Comparison of ENCODE assay signal across 8 cellular contexts in the genomic region with DNA sequence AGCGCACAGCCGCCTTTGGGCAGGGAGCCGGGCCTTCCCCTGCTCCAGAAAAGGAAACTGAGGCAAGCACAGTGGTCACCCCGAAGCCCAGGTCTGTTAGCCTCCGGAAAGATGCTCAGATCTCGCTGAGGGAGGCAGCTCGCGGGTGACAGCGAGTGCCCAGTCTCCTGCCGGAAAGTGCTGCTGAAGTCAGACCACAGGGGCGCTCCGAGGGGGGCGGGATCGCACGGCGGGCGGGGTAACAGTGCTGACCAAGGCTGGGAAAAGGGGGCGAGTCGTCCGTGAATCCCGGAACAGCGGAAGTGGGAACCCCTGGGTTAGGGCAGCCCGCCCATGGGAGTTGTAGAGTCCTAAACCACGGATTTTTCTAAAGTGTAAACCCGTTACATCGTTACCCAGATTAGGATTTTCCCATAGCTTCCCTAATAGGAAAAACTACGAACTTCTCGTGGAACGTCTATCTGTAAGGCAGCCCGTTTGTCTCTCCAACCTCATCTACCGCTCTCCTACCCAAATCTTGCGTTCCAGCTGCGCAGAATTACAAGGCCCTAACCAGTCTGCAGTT. TPM values are rescaled to one million over a fixed set of nuclear protein-coding genes. Genes with fewer than 3 reads are reported as not detected.
DNase-seq lines count a peak whose midpoint lies in the region; ATAC-seq, FAIRE-seq and TF ChIP-seq lines count a peak whose summit lies in the region.

No MANE protein-coding gene starts in this region.

- no peaks in the 10 kb centered on the region for H3K27me3 ChIP-seq in AG04450 (ENCODE audit: control insufficient read depth, insufficient read depth, low read length)
- no peaks in the 10 kb centered on the region for H3K27me3 ChIP-seq in OCI-LY1 (ENCODE audit: insufficient read depth, low read length)
- H3K27me3 ChIP-seq in pancreas = no peaks in the 10 kb centered on the region

- peaks cover 2% of the 10 kb centered on the region for H3K9me3 Mint-ChIP-seq in activated naive CD8-positive, alpha-beta T cell treated with anti-CD3 and anti-CD28 coated beads for 36 hours

- peak overlapping the region; percentile 84 for H3K27ac ChIP-seq in AG04450 (ENCODE audit: low read depth, low read length)
- no peak overlapping the region for H3K27ac ChIP-seq in OCI-LY1 (ENCODE audit: low read depth, low read length, poor library complexity, severe bottlenecking)
- peak overlapping the region; percentile 73 to 92 (median 84) for H3K27ac ChIP-seq in pancreas

- peak overlapping the region; percentile 91 for H3K4me3 ChIP-seq in AG04450 (ENCODE audit: low read depth, low read length)
- peak overlapping the region; percentile 96 for H3K4me3 ChIP-seq in OCI-LY1 (ENCODE audit: low read depth, low read length, poor library complexity, severe bottlenecking)
- H3K4me3 ChIP-seq in pancreas = peak overlapping the region; percentile 96 to 99 (median 96)

- peak overlapping the region; percentile 94 for H3K4me2 ChIP-seq in OCI-LY1 (ENCODE audit: low read length)

- no peaks in the 10 kb centered on the region for H3F3A ChIP-seq in OCI-LY1 (ENCODE audit: insufficient read depth, low read length)

- H3K4me3 Mint-ChIP-seq in activated naive CD8-positive, alpha-beta T cell treated with anti-CD3 and anti-CD28 coated beads for 36 hours = peak overlapping the region; percentile 76

- H3K27ac Mint-ChIP-seq in activated naive CD8-positive, alpha-beta T cell treated with anti-CD3 and anti-CD28 coated beads for 36 hours = peak overlapping the region; percentile 59

- peak overlapping the region; percentile 78 for H3K9ac ChIP-seq in OCI-LY1 (ENCODE audit: low read length)

- peaks cover 20% of the 10 kb centered on the region for H3K36me3 Mint-ChIP-seq in activated naive CD8-positive, alpha-beta T cell treated with anti-CD3 and anti-CD28 coated beads for 36 hours

- no peak for FAIRE-seq in pancreas (lab: Jason Lieb, UNC)

- no peaks in the 10 kb centered on the region for H3K79me2 ChIP-seq in OCI-LY1 (ENCODE audit: insufficient read depth, low read length)

- POLR2A ChIA-PET in AG04450 (lab: Yijun Ruan, JAX) = interaction anchor here (1.2 kb wide), 1 partner anchor 24 kb away, joined by 3 read pairs; no protein-coding TSS in a partner anchor

- H3K4me1 ChIP-seq in OCI-LY1 (ENCODE audit: insufficient read depth, low read length, severe bottlenecking) (peaks cover 31% of the 10 kb centered on the region), pancreas (peaks cover 6 to 10% (median 6%) of the 10 kb centered on the region in 3 donors)

- peaks cover 26% of the 10 kb centered on the region for H3K4me1 Mint-ChIP-seq in activated naive CD8-positive, alpha-beta T cell treated with anti-CD3 and anti-CD28 coated beads for 36 hours

- intact Hi-C loops in cardiac septum (cut with DNase I) (loop anchor here (5.0 kb wide), 1 partner anchor 179 kb away; the partner anchor contains the start of gene IDH3B), pancreas (cut with DNase I) (no loop called here)

- H4K20me1 ChIP-seq in OCI-LY1 (ENCODE audit: insufficient read depth, low read length) = no peaks in the 10 kb centered on the region

- ATAC-seq in GM18499 (IDR thresholded peaks at IDR 0.05; ENCODE audit: insufficient read depth, unreplicated experiment) (peak; percentile 13), HG02870 (IDR thresholded peaks at IDR 0.05; ENCODE audit: unreplicated experiment) (peak; percentile 14), pancreas (peak; percentile 17 to 68 (median 45))

- no peaks in the 10 kb centered on the region for H3K27me3 Mint-ChIP-seq in activated naive CD8-positive, alpha-beta T cell treated with anti-CD3 and anti-CD28 coated beads for 36 hours

- H3K9me3 ChIP-seq in AG04450 (ENCODE audit: control insufficient read depth, insufficient read depth, low read length) (peaks cover 3% of the 10 kb centered on the region; the same call in 1 of the 2 replicates), OCI-LY1 (ENCODE audit: low read length) (no peaks in the 10 kb centered on the region), pancreas (no peaks in the 10 kb centered on the region)

- 0 out of 2 replicates have a peak overlapping the region, but pooled peaks have one; percentile 81 for H2AFZ ChIP-seq in OCI-LY1 (ENCODE audit: low read length)

- H3K36me3 ChIP-seq in OCI-LY1 (ENCODE audit: insufficient read depth, low read length) = 0 out of 2 replicates have a peak, but pooled peaks cover 6% of the 10 kb centered on the region
- no peaks in the 10 kb centered on the region for H3K36me3 ChIP-seq in pancreas

- no peak for TF ChIP-seq CTCF in AG04450 (IDR thresholded peaks at IDR 0.05; ENCODE audit: low read depth, low read length)
- no peak for TF ChIP-seq CTCF in OCI-LY1 (IDR thresholded peaks at IDR 0.05; ENCODE audit: low read length)
- TF ChIP-seq CTCF in pancreas (IDR thresholded peaks at IDR 0.05) = no peak

- WGBS in pancreas, 2 donors = 4 to 5% methylated on average over 33 of the region's 33 CpGs

- CTCF ChIA-PET in AG04450 (lab: Charles Lee) = interaction anchor here (0.6 to 1.3 kb wide), 3 partner anchors 10 to 592 kb away, joined by 3 to 4 read pairs (median 3); no protein-coding TSS in a partner anchor

- H3K9me2 ChIP-seq in OCI-LY1 (ENCODE audit: low read depth, low read length) = no peaks in the 10 kb centered on the region

- DNase-seq in AG04450 (ENCODE audit: low read depth, low spot score) (peak; percentile 27), cardiac septum (ENCODE audit: low spot score) (peak; percentile 88), pancreas (peak; percentile 38 to 75 (median 54)), AML-193 (lab: John Stamatoyannopoulos, UW) (no peak)
- peak; percentile 56 for DNase-seq in activated naive CD8-positive, alpha-beta T cell treated with anti-CD3 and anti-CD28 coated beads for 36 hours

RNA-seq across cellular contexts. Expression of gene VPS16, which starts 0.5 kb away (rescaled TPM):
- polyA plus RNA-seq in AG04450 (2011; rRNA removed) (33.5 and 36.7 TPM in 2 replicates), pancreas (10 to 100 TPM; 69.3 to 93.4 TPM)
- 38.9 and 47.8 TPM in 2 replicates for polyA minus RNA-seq in AG04450 (2011; rRNA and poly(A)+ RNA removed)
- 10 to 100 TPM; 33.5 to 34.1 TPM for total RNA-seq in activated naive CD8-positive, alpha-beta T cell treated with anti-CD3 and anti-CD28 coated beads for 36 hours
- total RNA-seq in cardiac septum (23.3 TPM), pancreas (10 to 100 TPM; 19.2 to 30.3 (median 21.0) TPM)

RNA-seq across cellular contexts. Expression of gene PCED1A, which starts 0.6 kb away (rescaled TPM):
- polyA plus RNA-seq in AG04450 (2011; rRNA removed) = 17.5 and 19.7 TPM in 2 replicates
- polyA minus RNA-seq in AG04450 (2011; rRNA and poly(A)+ RNA removed) = 10.2 and 13.7 TPM in 2 replicates
- total RNA-seq in activated naive CD8-positive, alpha-beta T cell treated with anti-CD3 and anti-CD28 coated beads for 36 hours = 10 to 100 TPM; 24.2 to 26.3 TPM
- total RNA-seq in cardiac septum = 12.8 TPM
- total RNA-seq in pancreas = 10 to 100 TPM; 12.1 to 30.9 (median 13.5) TPM
- 100 to 1,000 TPM; 104 to 110 TPM for polyA plus RNA-seq in pancreas

RNA-seq across cellular contexts. Expression of gene TMEM239, which starts 24.9 kb away (rescaled TPM):
- not detected in 2 replicates for polyA plus RNA-seq in AG04450 (2011; rRNA removed)
- polyA minus RNA-seq in AG04450 (2011; rRNA and poly(A)+ RNA removed) = 0.14 TPM in 1 of 2 replicates, not detected in the other
- total RNA-seq in activated naive CD8-positive, alpha-beta T cell treated with anti-CD3 and anti-CD28 coated beads for 36 hours = not detected
- total RNA-seq in cardiac septum = not detected
- not detected for total RNA-seq in pancreas
- polyA plus RNA-seq in pancreas = not detected

RNA-seq across cellular contexts. Expression of gene C20orf141, which starts 26.3 kb away (rescaled TPM):
- polyA plus RNA-seq in AG04450 (2011; rRNA removed) (not detected in 2 replicates), pancreas (under 1 TPM in 1 of 2 donors, not detected in 1; 0.19 TPM)
- polyA minus RNA-seq in AG04450 (2011; rRNA and poly(A)+ RNA removed) = 0.46 TPM in 1 of 2 replicates, not detected in the other
- total RNA-seq in activated naive CD8-positive, alpha-beta T cell treated with anti-CD3 and anti-CD28 coated beads for 36 hours = not detected
- total RNA-seq in cardiac septum (not detected), pancreas (not detected)

RNA-seq across cellular contexts. Expression of gene PTPRA, which starts 32.2 kb away (rescaled TPM):
- polyA plus RNA-seq in AG04450 (2011; rRNA removed) = 68.0 and 87.4 TPM in 2 replicates
- polyA minus RNA-seq in AG04450 (2011; rRNA and poly(A)+ RNA removed) = 49.0 and 56.3 TPM in 2 replicates
- total RNA-seq in activated naive CD8-positive, alpha-beta T cell treated with anti-CD3 and anti-CD28 coated beads for 36 hours = 10 to 100 TPM; 40.6 to 43.0 TPM
- 23.5 TPM for total RNA-seq in cardiac septum
- 10 to 100 TPM; 14.4 to 29.1 (median 18.2) TPM for total RNA-seq in pancreas
- 10 to 100 TPM in 1 of 2 donors, 1 to 10 TPM in 1; 6.8 to 20.9 TPM for polyA plus RNA-seq in pancreas

Comparison
In these comparisons a context has a peak if more than half of its experiments do, and no peak if none do; other contexts are left out.
1. DNase-seq: peak in AG04450 (single experiment), activated naive CD8-positive, alpha-beta T cell treated with anti-CD3 and anti-CD28 coated beads for 36 hours (single experiment), cardiac septum (single experiment) and pancreas (6 of 6); none in AML-193 (0 of 2).
2. Peak in every context shown above with its lines, with median percentiles within 50 percentile points of each other: H3K4me3 ChIP-seq and ATAC-seq.